ENCODE assay signal across 11 cellular contexts in genomic region chr5:76325876-76326491, GRCh38.
DNase-seq lines count a peak whose midpoint lies in the region; ATAC-seq and TF ChIP-seq lines count a peak whose summit lies in the region.
"Had no signal": no experiment of that assay in that cellular context is flagged by ENCODE, and none has a peak within 500 bp of the region (broad histone marks: within the 10 kb centered on the region; RNA-seq: fewer than 3 reads in every experiment).

No MANE protein-coding gene starts in this region.

- peak; percentile 87 for ATAC-seq in CD4-positive, alpha-beta T cell (ENCODE audit: poor library complexity)
- peak; percentile 95 for ATAC-seq in central memory CD8-positive, alpha-beta T cell (replicated peaks; ENCODE audit: extremely low read depth, poor library complexity, severe bottlenecking)

- CTCF ChIA-PET in CD4-positive, alpha-beta T cell (lab: Charles Lee): interaction anchor here (0.7 kb wide), 1 partner anchor 151 kb away, joined by 3 read pairs; no protein-coding TSS in a partner anchor

- no peaks in the 10 kb centered on the region for H3K9me3 ChIP-seq in CD4-positive, alpha-beta T cell (ENCODE audit: control insufficient read depth, low read length)
- H3K9me3 ChIP-seq: thyroid gland had no signal

- H3K4me3 Mint-ChIP-seq in CD4-positive, alpha-beta T cell: peak overlapping the region; percentile 59
- H3K4me3 Mint-ChIP-seq in central memory CD8-positive, alpha-beta T cell: peak overlapping the region; percentile 66
- peak overlapping the region; percentile 71 for H3K4me3 Mint-ChIP-seq in nephron progenitor cell

- intact Hi-C loops in CD4-positive, alpha-beta T cell (cut with DNase I, micrococcal nuclease): loop anchor here in 1 of 2 experiments (5.0 kb wide), 1 partner anchor 56 kb away; no protein-coding TSS in a partner anchor
- intact Hi-C loops in head of caudate nucleus (cut with DNase I): no loop called here

- peak in 7 of 10 experiments; percentile 13 to 54 (median 37) for DNase-seq in CD4-positive, alpha-beta T cell
- DNase-seq in NCI-H748 (lab: John Stamatoyannopoulos, UW; ENCODE audit: unreplicated experiment) (peak; percentile 83), nephron progenitor cell (no peak), GM20000 (ENCODE audit: low spot score) (no peak), COLO829 (ENCODE audit: low spot score) (no peak), RKO (ENCODE audit: low spot score) (no peak), head of caudate nucleus (no peak)
- peak in 1 of 2 donors; percentile 45 for DNase-seq in central memory CD8-positive, alpha-beta T cell (ENCODE audit: low spot score in 2 of 2)
- DNase-seq: EL, PC-9 had no signal

- H3K27ac ChIP-seq in CD4-positive, alpha-beta T cell (ENCODE audit: low read depth, low read length): peak overlapping the region; percentile 44
- H3K27ac ChIP-seq: PC-9, thyroid gland had no signal

- TF ChIP-seq CTCF in CD4-positive, alpha-beta T cell (IDR thresholded peaks at IDR 0.05): no peak
- TF ChIP-seq CTCF in nephron progenitor cell (IDR thresholded peaks at IDR 0.05): no peak
- TF ChIP-seq CTCF in GM20000 (IDR thresholded peaks at IDR 0.05; ENCODE audit: extremely low read depth, missing control alignments): no peak

- peak overlapping the region; percentile 87 for H3K27ac Mint-ChIP-seq in CD4-positive, alpha-beta T cell
- H3K27ac Mint-ChIP-seq in central memory CD8-positive, alpha-beta T cell (ENCODE audit: low read depth): peak overlapping the region; percentile 93
- H3K27ac Mint-ChIP-seq in nephron progenitor cell: peak overlapping the region; percentile 99

- H3K27me3 ChIP-seq in CD4-positive, alpha-beta T cell (ENCODE audit: control insufficient read depth, insufficient read depth, low read length): no peaks in the 10 kb centered on the region
- H3K27me3 ChIP-seq: thyroid gland had no signal

- POLR2A ChIA-PET in CD4-positive, alpha-beta T cell (lab: Charles Lee): interaction anchor here (0.6 to 3.9 kb wide), 21 partner anchors 9 to 989 kb away, joined by 3 to 38 read pairs (median 4); partner anchors contain the start of genes HMGCR and IQGAP2

- peaks cover 3% of the 10 kb centered on the region for H3K9me3 Mint-ChIP-seq in CD4-positive, alpha-beta T cell
- peaks cover 10% of the 10 kb centered on the region for H3K9me3 Mint-ChIP-seq in central memory CD8-positive, alpha-beta T cell
- peaks cover 20% of the 10 kb centered on the region for H3K9me3 Mint-ChIP-seq in nephron progenitor cell

- peaks cover 63% of the 10 kb centered on the region for H3K4me1 Mint-ChIP-seq in CD4-positive, alpha-beta T cell (ENCODE audit: low read depth)
- H3K4me1 Mint-ChIP-seq in central memory CD8-positive, alpha-beta T cell: peaks cover 71% of the 10 kb centered on the region
- peaks cover 58% of the 10 kb centered on the region for H3K4me1 Mint-ChIP-seq in nephron progenitor cell

- no peaks in the 10 kb centered on the region for H3K36me3 Mint-ChIP-seq in CD4-positive, alpha-beta T cell (ENCODE audit: low read depth)
- H3K36me3 Mint-ChIP-seq in central memory CD8-positive, alpha-beta T cell (ENCODE audit: insufficient read depth): peaks cover 7% of the 10 kb centered on the region
- H3K36me3 Mint-ChIP-seq in nephron progenitor cell (ENCODE audit: low read depth): peaks cover 17% of the 10 kb centered on the region

- H3K27me3 Mint-ChIP-seq in CD4-positive, alpha-beta T cell: no peaks in the 10 kb centered on the region
- no peaks in the 10 kb centered on the region for H3K27me3 Mint-ChIP-seq in central memory CD8-positive, alpha-beta T cell
- peaks cover 3% of the 10 kb centered on the region for H3K27me3 Mint-ChIP-seq in nephron progenitor cell (ENCODE audit: low read depth, poor library complexity)

Comparison
In these comparisons a context has a peak if more than half of its experiments do, and no peak if none do; other contexts are left out.
1. DNase-seq: peak in CD4-positive, alpha-beta T cell (7 of 10) and NCI-H748 (single experiment); none in nephron progenitor cell (single experiment), GM20000 (single experiment), COLO829 (single experiment), RKO (single experiment) and head of caudate nucleus (0 of 42).
2. Peak in every context shown above with its lines, with median percentiles within 50 percentile points of each other: H3K27ac Mint-ChIP-seq and H3K4me3 Mint-ChIP-seq.